Comparison of ENCODE assay signal across 8 cellular contexts in the genomic region with DNA sequence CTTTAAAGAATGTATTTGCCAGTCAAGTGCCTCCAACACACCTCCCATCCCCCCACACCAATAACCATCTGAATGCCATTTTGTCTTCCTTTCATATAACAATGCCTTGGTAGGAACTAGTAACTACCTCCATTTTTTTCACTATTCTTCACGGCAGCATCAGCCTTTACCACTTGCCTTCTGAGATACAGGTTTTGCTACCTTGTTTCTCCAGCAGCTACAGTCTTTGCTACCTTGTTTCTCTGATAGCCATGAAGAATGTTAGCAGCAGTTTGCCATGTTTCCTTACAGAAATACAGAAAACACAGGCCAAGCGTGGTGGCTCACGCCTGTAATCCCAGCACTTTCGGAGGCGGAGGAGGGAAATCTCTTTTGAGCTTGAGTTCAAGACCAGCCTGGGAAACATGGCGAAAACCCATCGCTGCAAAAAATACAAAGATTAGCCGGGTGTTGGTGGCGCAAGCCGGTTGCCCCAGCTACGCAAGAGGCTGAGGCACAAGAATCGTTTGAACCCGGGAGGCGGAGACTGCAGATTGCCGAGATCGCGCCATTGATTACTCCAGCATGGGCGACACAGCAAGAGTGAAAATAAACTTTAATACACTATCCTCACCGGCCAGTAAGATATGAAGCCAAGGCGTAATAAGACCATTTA.
DNase-seq lines count a peak whose midpoint lies in the region; ATAC-seq and TF ChIP-seq lines count a peak whose summit lies in the region.

No MANE protein-coding gene starts in this region.

- TF ChIP-seq POLR2A in adrenal gland (IDR thresholded peaks at IDR 0.05): no peak

- H3K36me3 ChIP-seq in NT2/D1 (ENCODE audit: insufficient read depth, insufficient read length, low read length): no peaks in the 10 kb centered on the region
- H3K36me3 ChIP-seq in adrenal gland (replicated peaks in 1 of 2): no peaks in the 10 kb centered on the region
- no peaks in the 10 kb centered on the region for H3K36me3 ChIP-seq in kidney epithelial cell (ENCODE audit: control insufficient read depth, insufficient read depth, low read length)

- peak overlapping the region; percentile 41 for H3K4me3 ChIP-seq in GM12875 (ENCODE audit: low read depth, low read length)
- H3K4me3 ChIP-seq in NT2/D1 (ENCODE audit: insufficient read length, low read depth): peak overlapping the region; percentile 56
- peak overlapping the region in 2 of 4 donors; percentile 63 to 67 for H3K4me3 ChIP-seq in adrenal gland
- peak overlapping the region; percentile 51 for H3K4me3 ChIP-seq in kidney epithelial cell (ENCODE audit: low read depth, low read length)

- intact Hi-C loops in adrenal gland (cut with DNase I): no loop called here

- H3K9ac ChIP-seq in NT2/D1 (ENCODE audit: insufficient read length, low read depth): peak overlapping the region; percentile 87

- DNase-seq in NT2/D1 (ENCODE audit: low read depth, low spot score) (no peak), adrenal gland (peak; percentile 53 to 87 (median 73)), kidney epithelial cell (ENCODE audit: low read depth) (no peak), KG1 (lab: John Stamatoyannopoulos, UW) (no peak), NCI-H1048 (lab: John Stamatoyannopoulos, UW) (no peak)
- peak; percentile 56 for DNase-seq in stimulated activated naive CD8-positive, alpha-beta T cell treated with anti-CD3 and anti-CD28 coated beads, Interleukin-15, Interleukin-2, amounts not matched to agents 100 U/mL and 50 U/mL, for 24 hours

- TF ChIP-seq CTCF in GM12875 (IDR thresholded peaks at IDR 0.05; ENCODE audit: borderline replicate concordance, insufficient read depth, low read depth, low read length): no peak
- no peak for TF ChIP-seq CTCF in adrenal gland (IDR thresholded peaks at IDR 0.05)
- no peak for TF ChIP-seq CTCF in kidney epithelial cell (IDR thresholded peaks at IDR 0.05; ENCODE audit: insufficient read depth, low read length, poor library complexity, severe bottlenecking)

- H3K9me3 ChIP-seq in NT2/D1 (ENCODE audit: insufficient read depth, low read length): no peaks in the 10 kb centered on the region
- no peaks in the 10 kb centered on the region for H3K9me3 ChIP-seq in adrenal gland (replicated peaks in 1 of 3)

- WGBS in adrenal gland, 4 donors: 6% methylated on average over 20 of the region's 20 CpGs

- peak overlapping the region; percentile 71 to 96 (median 91) for H3K27ac ChIP-seq in adrenal gland

- no peaks in the 10 kb centered on the region for H3K4me1 ChIP-seq in NT2/D1 (ENCODE audit: insufficient read depth, insufficient read length)
- H3K4me1 ChIP-seq in adrenal gland (replicated peaks in 1 of 2): peaks cover 5 to 22% of the 10 kb centered on the region in 2 donors

- peak; percentile 26 for ATAC-seq in HG02642 (IDR thresholded peaks at IDR 0.05; ENCODE audit: poor library complexity, unreplicated experiment)
- ATAC-seq in stimulated activated naive CD8-positive, alpha-beta T cell treated with anti-CD3 and anti-CD28 coated beads, Interleukin-15, Interleukin-2, amounts not matched to agents 100 U/mL and 50 U/mL, for 24 hours: peak; percentile 26

- H3K27me3 ChIP-seq in NT2/D1 (ENCODE audit: insufficient read depth, insufficient read length) (no peaks in the 10 kb centered on the region), adrenal gland (no peaks in the 10 kb centered on the region), kidney epithelial cell (ENCODE audit: control insufficient read depth, insufficient read depth, low read length) (no peaks in the 10 kb centered on the region)

Comparison
In these comparisons a context has a peak if more than half of its experiments do, and no peak if none do; other contexts are left out.
1. DNase-seq: peak in adrenal gland (7 of 7) and stimulated activated naive CD8-positive, alpha-beta T cell treated with anti-CD3 and anti-CD28 coated beads, Interleukin-15, Interleukin-2, amounts not matched to agents 100 U/mL and 50 U/mL, for 24 hours (single experiment); none in NT2/D1 (single experiment), kidney epithelial cell (single experiment), KG1 (single experiment) and NCI-H1048 (single experiment).